In the genomic region with DNA sequence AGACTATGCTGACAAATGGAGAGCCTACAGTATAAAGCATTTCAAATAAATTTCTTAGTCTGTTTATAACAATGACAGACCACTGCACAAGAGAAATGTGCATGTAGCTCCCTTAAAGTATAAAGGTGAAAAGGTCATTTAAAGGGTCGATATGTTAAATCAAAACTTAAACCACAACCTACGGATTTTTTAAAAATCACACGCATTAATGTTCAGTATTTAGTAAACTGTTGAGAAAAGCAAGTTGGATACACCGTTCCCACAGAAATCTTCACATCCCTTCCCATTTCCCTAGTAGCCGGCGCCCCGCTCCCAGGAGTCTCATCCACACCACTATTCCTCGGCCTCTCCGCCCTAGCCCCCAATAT, we compare ENCODE assay signal across 8 cellular contexts. TPM values are rescaled to one million over a fixed set of nuclear protein-coding genes. Genes with fewer than 3 reads are reported as not detected.
A peak's percentile ranks its signal among the peaks of the same experiment; 100 is the strongest.
DNase-seq lines count a peak whose midpoint lies in the region; ATAC-seq and TF ChIP-seq lines count a peak whose summit lies in the region.

No MANE protein-coding gene starts in this region.

- H3K4me1 ChIP-seq in adipocyte (ENCODE audit: control insufficient read depth, insufficient read depth, low read length) = peaks cover 15% of the 10 kb centered on the region
- peaks cover 19 to 72% (median 37%) of the 10 kb centered on the region in 4 donors for H3K4me1 ChIP-seq in stomach

- peaks cover 7% of the 10 kb centered on the region for H3K36me3 ChIP-seq in adipocyte (ENCODE audit: control insufficient read depth, insufficient read depth, low read length, severe bottlenecking)
- H3K36me3 ChIP-seq in stomach = peaks cover 0 to 10% (median 8%) of the 10 kb centered on the region in 4 donors

- H3K4me3 ChIP-seq in adipocyte (ENCODE audit: low read length) (peak overlapping the region; percentile 94), stomach (peak overlapping the region; percentile 59 to 86 (median 80))

- H3K4me3 Mint-ChIP-seq in immature natural killer cell = peak overlapping the region; percentile 95 to 99 (median 96)

- no peak for TF ChIP-seq POLR2A in stomach (IDR thresholded peaks at IDR 0.05)

- peaks cover 6 to 10% (median 6%) of the 10 kb centered on the region in 3 donors for H3K27me3 Mint-ChIP-seq in immature natural killer cell (ENCODE audit: low read depth in 3 of 3)

- peak overlapping the region; percentile 91 to 98 (median 96) for H3K27ac Mint-ChIP-seq in immature natural killer cell

- WGBS in stomach, 5 donors = 0 to 1% (median 1%) methylated on average over 9 of the region's 9 CpGs

- H3K9ac ChIP-seq in adipocyte (ENCODE audit: low read length) = peak overlapping the region; percentile 99

- intact Hi-C loops in stomach (cut with DNase I; ENCODE audit: low total_unique reads) = loop anchor here (10.0 kb wide), 1 partner anchor 131 kb away; no protein-coding TSS in a partner anchor

- TF ChIP-seq CTCF in stomach (IDR thresholded peaks at IDR 0.05) = no peak

- H3K27me3 ChIP-seq in adipocyte (replicated peaks; ENCODE audit: control insufficient read depth, insufficient read depth, low read length) (no peaks in the 10 kb centered on the region), stomach (no peaks in the 10 kb centered on the region)

- peak; percentile 15 for DNase-seq in DMS53 (lab: John Stamatoyannopoulos, UW)
- DNase-seq in DMS53 treated with DMSO at 0.1 percent for 48 hours (lab: John Stamatoyannopoulos, UW; ENCODE audit: unreplicated experiment) = no peak
- DNase-seq in adipocyte (ENCODE audit: low read depth) = peak; percentile 12
- DNase-seq in immature natural killer cell = no peak
- DNase-seq in stomach = no peak
- no peak for DNase-seq in activated gamma-delta T cell (lab: John Stamatoyannopoulos, UW)

- peak overlapping the region; percentile 78 to 91 (median 85) for H3K27ac ChIP-seq in stomach

- no peak for TF ChIP-seq EP300 in stomach (IDR thresholded peaks at IDR 0.05)

- no peaks in the 10 kb centered on the region for H3K9me3 Mint-ChIP-seq in immature natural killer cell

- ATAC-seq in GM18867 (IDR thresholded peaks at IDR 0.05; ENCODE audit: unreplicated experiment) (no peak), HG03521 (IDR thresholded peaks at IDR 0.05; ENCODE audit: unreplicated experiment) (no peak)

- no peaks in the 10 kb centered on the region for H3K36me3 Mint-ChIP-seq in immature natural killer cell

- no peaks in the 10 kb centered on the region for H3K9me3 ChIP-seq in adipocyte (ENCODE audit: control insufficient read depth, low read length)
- no peaks in the 10 kb centered on the region for H3K9me3 ChIP-seq in stomach

- peaks cover 43 to 56% of the 10 kb centered on the region in 2 donors for H3K4me1 Mint-ChIP-seq in immature natural killer cell

RNA-seq across cellular contexts. Expression of a gene that starts 0.6 kb away (rescaled TPM):
- polyA plus RNA-seq in immature natural killer cell = 10 to 100 TPM; 53.3 to 94.0 (median 60.3) TPM
- total RNA-seq in stomach = 10 to 100 TPM in 3 of 5 donors, 1 to 10 TPM in 1, under 1 TPM in 1; 0.58 to 43.3 (median 28.4) TPM
- polyA plus RNA-seq in stomach = 10 to 100 TPM; 66.3 to 81.3 (median 80.2) TPM

RNA-seq across cellular contexts. Expression of a gene that starts 2.1 kb away (rescaled TPM):
- 1 to 10 TPM; 1.9 to 6.9 (median 3.2) TPM for polyA plus RNA-seq in immature natural killer cell
- 10 to 100 TPM in 1 of 5 donors, 1 to 10 TPM in 4; 2.9 to 15.2 (median 4.0) TPM for total RNA-seq in stomach
- polyA plus RNA-seq in stomach = 1 to 10 TPM in 2 of 3 donors, under 1 TPM in 1; 0.92 to 3.1 (median 1.8) TPM

RNA-seq across cellular contexts. Expression of a gene that starts 49.8 kb away (rescaled TPM):
- polyA plus RNA-seq in immature natural killer cell (10 to 100 TPM in 2 of 3 donors, 1 to 10 TPM in 1; 6.4 to 12.5 (median 12.1) TPM), stomach (10 to 100 TPM in 1 of 3 donors, 1 to 10 TPM in 2; 7.5 to 25.3 (median 9.0) TPM)
- 100 to 1,000 TPM in 1 of 5 donors, 10 to 100 TPM in 4; 12.5 to 148 (median 43.2) TPM for total RNA-seq in stomach

Comparison
In these comparisons a context has a peak if more than half of its experiments do, and no peak if none do; other contexts are left out.
1. DNase-seq: peak in DMS53 (single experiment) and adipocyte (single experiment); none in DMS53 treated with DMSO at 0.1 percent for 48 hours (single experiment), immature natural killer cell (0 of 3), stomach (single experiment) and activated gamma-delta T cell (single experiment).